Comparison of ENCODE assay signal across 8 cellular contexts in genomic region chr3:187015903-187016638, GRCh38.
DNase-seq lines count a peak whose midpoint lies in the region; ATAC-seq and TF ChIP-seq lines count a peak whose summit lies in the region.
"Had no signal": no experiment of that assay in that cellular context is flagged by ENCODE, and none has a peak within 500 bp of the region (broad histone marks: within the 10 kb centered on the region; RNA-seq: fewer than 3 reads in every experiment).

No MANE protein-coding gene starts in this region.

- ATAC-seq in GM18868 (IDR thresholded peaks at IDR 0.05; ENCODE audit: unreplicated experiment) (peak; percentile 57), GM21717 (IDR thresholded peaks at IDR 0.05; ENCODE audit: unreplicated experiment) (peak; percentile 61), mucosa of descending colon (peak; percentile 46)

- intact Hi-C loops in mucosa of descending colon (cut with DNase I, micrococcal nuclease) (no loop called here), testis (cut with DNase I; ENCODE audit: low total_unique reads) (no loop called here)

- no peak overlapping the region for H3K4me3 ChIP-seq in mucosa of descending colon
- no peak overlapping the region for H3K4me3 ChIP-seq in testis
- H3K4me3 ChIP-seq: esophagus muscularis mucosa had no signal

- H3K27me3 Mint-ChIP-seq in IgD-negative memory B cell: no peaks in the 10 kb centered on the region

- peak overlapping the region; percentile 61 to 85 (median 82) for H3K4me3 Mint-ChIP-seq in IgD-negative memory B cell

- peaks cover 44 to 86% (median 79%) of the 10 kb centered on the region in 3 donors for H3K4me1 Mint-ChIP-seq in IgD-negative memory B cell

- DNase-seq in mucosa of descending colon: peak in 2 of 3 donors; percentile 50 to 70
- no peak for DNase-seq in activated CD4-positive, CD25-positive, alpha-beta regulatory T cell (lab: John Stamatoyannopoulos, UW)
- no peak for DNase-seq in testis
- no peak for DNase-seq in ecto neural progenitor cell (ENCODE audit: low spot score)

- H3K36me3 ChIP-seq in mucosa of descending colon (ENCODE audit: low read depth): no peaks in the 10 kb centered on the region
- no peaks in the 10 kb centered on the region for H3K36me3 ChIP-seq in testis (ENCODE audit: low read depth, missing control alignments)
- H3K36me3 ChIP-seq: esophagus muscularis mucosa had no signal

- H3K36me3 Mint-ChIP-seq in IgD-negative memory B cell: peaks cover 5% of the 10 kb centered on the region

- H3K27ac Mint-ChIP-seq in IgD-negative memory B cell: peak overlapping the region; percentile 95 to 98 (median 97)

- H3K9me3 ChIP-seq in mucosa of descending colon (no peaks in the 10 kb centered on the region), testis (no peaks in the 10 kb centered on the region)
- H3K9me3 ChIP-seq: esophagus muscularis mucosa had no signal

- no peak for TF ChIP-seq POLR2A in testis (IDR thresholded peaks at IDR 0.05)

- peaks cover 0 to 3% (median 0%) of the 10 kb centered on the region in 3 donors for H3K9me3 Mint-ChIP-seq in IgD-negative memory B cell

- H3K4me1 ChIP-seq in mucosa of descending colon (ENCODE audit: low read depth) (no peaks in the 10 kb centered on the region), testis (peaks cover 14% of the 10 kb centered on the region)

- no peak overlapping the region for H3K27ac ChIP-seq in testis
- H3K27ac ChIP-seq: esophagus muscularis mucosa had no signal

- TF ChIP-seq CTCF in mucosa of descending colon (IDR thresholded peaks at IDR 0.05): no peak
- no peak for TF ChIP-seq CTCF in testis (IDR thresholded peaks at IDR 0.05)

- H3K27me3 ChIP-seq in testis: no peaks in the 10 kb centered on the region
- H3K27me3 ChIP-seq: esophagus muscularis mucosa had no signal

- 81 to 82% methylated on average over 14 of the region's 14 CpGs for WGBS in testis, 2 donors

Comparison
In these comparisons a context has a peak if more than half of its experiments do, and no peak if none do; other contexts are left out.
1. DNase-seq: peak in mucosa of descending colon (2 of 3); none in activated CD4-positive, CD25-positive, alpha-beta regulatory T cell (0 of 4), testis (single experiment) and ecto neural progenitor cell (single experiment).
2. Peak in every context shown above with its lines, with median percentiles within 50 percentile points of each other: ATAC-seq.